8 cellular contexts compared by ENCODE assay signal in the genomic region with DNA sequence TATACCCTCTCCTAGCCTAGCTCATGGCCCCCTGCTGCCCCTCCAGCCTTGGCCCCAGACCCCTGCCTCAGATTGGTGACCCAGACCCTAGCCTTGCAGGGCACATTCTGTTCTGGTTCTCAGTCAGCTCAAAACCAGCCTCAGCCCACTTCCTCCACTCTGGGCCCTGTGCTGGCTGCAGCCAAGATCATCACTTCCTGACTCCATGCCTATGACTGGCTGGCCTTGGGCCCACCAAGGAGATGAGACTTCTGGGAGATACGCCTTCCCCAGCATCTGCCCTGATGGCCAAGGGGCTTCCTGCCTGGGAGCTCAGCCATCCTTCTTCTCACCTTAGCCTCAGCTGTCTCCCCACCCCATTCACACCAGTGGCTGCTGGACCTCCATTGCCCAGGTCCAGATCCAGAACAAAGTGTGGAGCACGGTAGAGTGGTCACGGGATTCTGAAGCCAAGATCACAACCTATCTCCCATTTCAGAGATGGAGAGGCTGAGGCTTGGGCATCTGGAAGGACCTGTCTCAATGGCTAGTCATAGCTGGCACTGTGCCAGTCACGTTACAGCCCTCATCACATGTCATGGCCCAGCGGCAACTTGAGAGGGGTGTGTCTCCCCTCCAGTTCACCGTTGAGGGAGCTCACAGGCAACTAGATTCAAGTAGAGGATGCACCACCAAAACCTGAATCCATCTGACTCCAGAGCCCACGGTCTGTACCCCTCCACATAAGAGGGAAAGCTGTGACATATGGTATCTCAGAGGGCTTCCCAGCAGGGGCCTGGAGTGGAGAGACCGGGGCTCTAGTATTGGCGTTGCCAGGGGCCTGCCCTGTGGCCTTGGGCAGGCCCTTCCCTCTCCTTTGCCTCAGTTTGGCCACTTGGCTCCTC. TPM values are rescaled to one million over a fixed set of nuclear protein-coding genes. Genes with fewer than 3 reads are reported as not detected.
DNase-seq lines count a peak whose midpoint lies in the region; ATAC-seq and TF ChIP-seq lines count a peak whose summit lies in the region.

No MANE protein-coding gene starts in this region.

- peak overlapping the region; percentile 57 to 84 (median 70) for H3K27ac ChIP-seq in spleen

- TF ChIP-seq CTCF in fibroblast of mammary gland (conservative IDR thresholded peaks at IDR 0.05; ENCODE audit: control insufficient read depth, insufficient read depth, low read depth, low read length) (no peak), spleen (IDR thresholded peaks at IDR 0.05 in 8 of 11, conservative IDR thresholded peaks at IDR 0.05 in 3 of 11) (no peak)

- no peak overlapping the region for H3K4me3 ChIP-seq in fibroblast of mammary gland (ENCODE audit: control insufficient read depth, low read depth, low read length)
- H3K4me3 ChIP-seq in spleen = peak overlapping the region in 2 of 8 donors; percentile 15 to 34

- ATAC-seq in SK-N-SH treated with all-trans-retinoic acid at 6 μM for 48 hours = peak; percentile 28
- no peak for ATAC-seq in HG02852 (IDR thresholded peaks at IDR 0.05; ENCODE audit: unreplicated experiment)
- no peak for ATAC-seq in GM18517 (IDR thresholded peaks at IDR 0.05; ENCODE audit: unreplicated experiment)
- no peak for ATAC-seq in GM19324 (IDR thresholded peaks at IDR 0.05; ENCODE audit: low FRiP score, unreplicated experiment)

- no peak for TF ChIP-seq POLR2A in spleen (IDR thresholded peaks at IDR 0.05)

- H3K9me3 ChIP-seq in spleen = no peaks in the 10 kb centered on the region

- H3K27me3 ChIP-seq in spleen (replicated peaks in 1 of 7) = no peaks in the 10 kb centered on the region

- H3K4me1 ChIP-seq in spleen = peaks cover 14 to 64% (median 40%) of the 10 kb centered on the region in 6 donors

- WGBS in spleen, 5 donors = 68 to 78% (median 71%) methylated on average over 7 to 9 of the region's 9 CpGs

- intact Hi-C loops in spleen (cut with DNase I; ENCODE audit: low total_unique reads) = no loop called here

- peaks cover 0 to 22% (median 0%) of the 10 kb centered on the region in 6 donors for H3K36me3 ChIP-seq in spleen

- DNase-seq in AG08395 (ENCODE audit: low spot score) (peak; percentile 29), HCEC 1CT (peak; percentile 31), fibroblast of mammary gland (ENCODE audit: low read depth) (peak; percentile 78), spleen (peak; percentile 68)

TF ChIP-seq in SK-N-SH treated with all-trans-retinoic acid at 6 μM for 48 hours, 23 proteins besides CTCF, POLR2A, EP300 and RAD21:
- TF ChIP-seq TCF4 (CRISPR knock-in tag; IDR thresholded peaks at IDR 0.05; ENCODE audit: borderline replicate concordance) = no peak
- no peak for TF ChIP-seq SNAI2 (CRISPR knock-in tag; IDR thresholded peaks at IDR 0.05)
- TF ChIP-seq ZNF8 (CRISPR knock-in tag; IDR thresholded peaks at IDR 0.05) = no peak
- TF ChIP-seq ZC3H10 (CRISPR knock-in tag; IDR thresholded peaks at IDR 0.05) = no peak
- TF ChIP-seq OSR1 (CRISPR knock-in tag; IDR thresholded peaks at IDR 0.05) = no peak
- no peak for TF ChIP-seq CSRNP3 (CRISPR knock-in tag; IDR thresholded peaks at IDR 0.05)
- no peak for TF ChIP-seq POU6F1 (CRISPR knock-in tag; IDR thresholded peaks at IDR 0.05; ENCODE audit: borderline replicate concordance, low read depth)
- TF ChIP-seq, protein P1, sequence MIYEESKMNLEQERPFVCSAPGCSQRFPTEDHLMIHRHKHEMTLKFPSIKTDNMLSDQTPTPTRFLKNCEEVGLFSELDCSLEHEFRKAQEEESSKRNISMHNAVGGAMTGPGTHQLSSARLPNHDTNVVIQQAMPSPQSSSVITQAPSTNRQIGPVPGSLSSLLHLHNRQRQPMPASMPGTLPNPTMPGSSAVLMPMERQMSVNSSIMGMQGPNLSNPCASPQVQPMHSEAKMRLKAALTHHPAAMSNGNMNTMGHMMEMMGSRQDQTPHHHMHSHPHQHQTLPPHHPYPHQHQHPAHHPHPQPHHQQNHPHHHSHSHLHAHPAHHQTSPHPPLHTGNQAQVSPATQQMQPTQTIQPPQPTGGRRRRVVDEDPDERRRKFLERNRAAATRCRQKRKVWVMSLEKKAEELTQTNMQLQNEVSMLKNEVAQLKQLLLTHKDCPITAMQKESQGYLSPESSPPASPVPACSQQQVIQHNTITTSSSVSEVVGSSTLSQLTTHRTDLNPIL (CRISPR knock-in tag; IDR thresholded peaks at IDR 0.05; ENCODE audit: low read depth) = no peak
TF ChIP-seq in SK-N-SH treated with all-trans-retinoic acid at 6 μM for 48 hours: peak in this region for 0.

RNA-seq across cellular contexts. Expression of gene KLHL35, which starts 43.0 kb away (rescaled TPM):
- total RNA-seq in spleen = 1 to 10 TPM in 6 of 7 donors, under 1 TPM in 1; 0.19 to 3.5 (median 1.8) TPM
- polyA plus RNA-seq in spleen = 1 to 10 TPM; 2.0 to 3.8 (median 2.8) TPM

RNA-seq across cellular contexts. Expression of gene GDPD5, which starts 49.7 kb away (rescaled TPM):
- 100 to 1,000 TPM in 6 of 7 donors, 10 to 100 TPM in 1; 97.0 to 273 (median 144) TPM for total RNA-seq in spleen
- polyA plus RNA-seq in spleen = 100 to 1,000 TPM in 2 of 3 donors, 10 to 100 TPM in 1; 44.6 to 248 (median 147) TPM
